ENCODE assay signal across 15 cellular contexts in genomic region chr17:34227293-34227692, GRCh38. TPM values are rescaled to one million over a fixed set of nuclear protein-coding genes. Genes with fewer than 3 reads are reported as not detected.
"Had no signal": no experiment of that assay in that cellular context is flagged by ENCODE, and none has a peak within 500 bp of the region (broad histone marks: within the 10 kb centered on the region; RNA-seq: fewer than 3 reads in every experiment).

No MANE protein-coding gene starts in this region.

RNA-seq across cellular contexts. Expression of gene CCL2, which starts 27.8 kb away (rescaled TPM):
- total RNA-seq: activated CD4-positive, alpha-beta memory T cell treated with anti-CD3 and anti-CD28 coated beads, Interleukin-2, amount 10 ng/mL, durations not matched to agents 7 days and 5 days; activated CD4-positive, alpha-beta T cell treated with anti-CD3 and anti-CD28 coated beads for 36 hours; activated CD4-positive, alpha-beta T cell treated with anti-CD3 and anti-CD28 coated beads, Interleukin-2, amount 10 ng/mL, durations not matched to agents 7 days and 5 days; activated CD8-positive, alpha-beta T cell treated with anti-CD3 and anti-CD28 coated beads, Interleukin-2, amount 10 ng/mL, durations not matched to agents 7 days and 5 days; activated T-helper 2 cell treated with anti-CD3 and anti-CD28 coated beads, Interferon-gamma antibody, Interleukin-2, Interleukin-4, amounts not matched to agents 10 μg/mL and 5 μg/mL and 100 μg/mL, durations not matched to agents 14 hours and 24 hours and 36 hours; bronchial epithelial cell; T-helper 17 cell; T-helper 2 cell treated with Interferon-gamma antibody and Interleukin-4, amounts not matched to agents 100 ng/mL and 5 ng/mL, for 36 hours had no signal

RNA-seq across cellular contexts. Expression of gene CCL7, which starts 42.7 kb away (rescaled TPM):
- total RNA-seq: activated CD4-positive, alpha-beta memory T cell treated with anti-CD3 and anti-CD28 coated beads, Interleukin-2, amount 10 ng/mL, durations not matched to agents 7 days and 5 days; activated CD4-positive, alpha-beta T cell treated with anti-CD3 and anti-CD28 coated beads for 36 hours; activated CD4-positive, alpha-beta T cell treated with anti-CD3 and anti-CD28 coated beads, Interleukin-2, amount 10 ng/mL, durations not matched to agents 7 days and 5 days; activated CD8-positive, alpha-beta memory T cell treated with anti-CD3 and anti-CD28 coated beads, Interleukin-2, amount 10 ng/mL, durations not matched to agents 7 days and 5 days; activated CD8-positive, alpha-beta T cell treated with anti-CD3 and anti-CD28 coated beads, Interleukin-2, amount 10 ng/mL, durations not matched to agents 7 days and 5 days; activated naive CD8-positive, alpha-beta T cell treated with anti-CD3 and anti-CD28 coated beads, Interleukin-2, amount 10 ng/mL, durations not matched to agents 7 days and 5 days; activated T-helper 2 cell treated with anti-CD3 and anti-CD28 coated beads, Interferon-gamma antibody, Interleukin-2, Interleukin-4, amounts not matched to agents 10 μg/mL and 5 μg/mL and 100 μg/mL, durations not matched to agents 14 hours and 24 hours and 36 hours; ascending aorta; bronchial epithelial cell; cardiac muscle cell; T-cell; T-helper 1 cell treated with Interleukin-12 subunit alpha and Interleukin-12 subunit beta and Interleukin-4 antibody, amounts not matched to agents 30 ng/mL and 1 ng/mL, for 36 hours; T-helper 17 cell; T-helper 2 cell treated with Interferon-gamma antibody and Interleukin-4, amounts not matched to agents 100 ng/mL and 5 ng/mL, for 36 hours; WTC11 had no signal
- polyA plus RNA-seq: cardiac muscle cell had no signal

RNA-seq across cellular contexts. Expression of gene CCL11, which starts 58.2 kb away (rescaled TPM):
- total RNA-seq: activated CD4-positive, alpha-beta memory T cell treated with anti-CD3 and anti-CD28 coated beads, Interleukin-2, amount 10 ng/mL, durations not matched to agents 7 days and 5 days; activated CD4-positive, alpha-beta T cell treated with anti-CD3 and anti-CD28 coated beads for 36 hours; activated CD4-positive, alpha-beta T cell treated with anti-CD3 and anti-CD28 coated beads, Interleukin-2, amount 10 ng/mL, durations not matched to agents 7 days and 5 days; activated CD8-positive, alpha-beta memory T cell treated with anti-CD3 and anti-CD28 coated beads, Interleukin-2, amount 10 ng/mL, durations not matched to agents 7 days and 5 days; activated CD8-positive, alpha-beta T cell treated with anti-CD3 and anti-CD28 coated beads, Interleukin-2, amount 10 ng/mL, durations not matched to agents 7 days and 5 days; activated naive CD8-positive, alpha-beta T cell treated with anti-CD3 and anti-CD28 coated beads, Interleukin-2, amount 10 ng/mL, durations not matched to agents 7 days and 5 days; activated T-helper 2 cell treated with anti-CD3 and anti-CD28 coated beads, Interferon-gamma antibody, Interleukin-2, Interleukin-4, amounts not matched to agents 10 μg/mL and 5 μg/mL and 100 μg/mL, durations not matched to agents 14 hours and 24 hours and 36 hours; ascending aorta; bronchial epithelial cell; cardiac muscle cell; T-cell; T-helper 1 cell treated with Interleukin-12 subunit alpha and Interleukin-12 subunit beta and Interleukin-4 antibody, amounts not matched to agents 30 ng/mL and 1 ng/mL, for 36 hours; T-helper 17 cell; T-helper 2 cell treated with Interferon-gamma antibody and Interleukin-4, amounts not matched to agents 100 ng/mL and 5 ng/mL, for 36 hours; WTC11 had no signal
- polyA plus RNA-seq: cardiac muscle cell had no signal
